ENCODE assay signal across 13 cellular contexts in genomic region chr21:42308914-42309752, GRCh38. TPM values are rescaled to one million over a fixed set of nuclear protein-coding genes. Genes with fewer than 3 reads are reported as not detected.
DNase-seq lines count a peak whose midpoint lies in the region; ATAC-seq and TF ChIP-seq lines count a peak whose summit lies in the region.
"Had no signal": no experiment of that assay in that cellular context is flagged by ENCODE, and none has a peak within 500 bp of the region (broad histone marks: within the 10 kb centered on the region; RNA-seq: fewer than 3 reads in every experiment).

No MANE protein-coding gene starts in this region.

- H2BK15ac ChIP-seq in neuronal stem cell (ENCODE audit: low read length) = no peak overlapping the region

- WGBS in body of pancreas, 2 donors = 39 to 41% methylated on average over 22 of the region's 23 CpGs
- no CpG with 5 or more reads among the region's 23 CpGs for WGBS in neuronal stem cell (ENCODE audit: extremely low coverage in 2 of 2, insufficient read length in 2 of 2, insufficient replicate concordance in 1 of 2), 2 donors

- no peak overlapping the region for H3K9ac ChIP-seq in neuronal stem cell (ENCODE audit: low read depth, low read length, poor library complexity)

- H3K4me1 ChIP-seq in body of pancreas (peaks cover 32% of the 10 kb centered on the region), neuronal stem cell (ENCODE audit: control insufficient read depth in 2 of 2, insufficient read depth in 1 of 2, low read depth in 1 of 2, low read length in 2 of 2) (peaks cover 0 to 6% of the 10 kb centered on the region in 2 donors)
- H3K4me1 ChIP-seq: HAP-1 had no signal

- ATAC-seq in body of pancreas = no peak
- no peak for ATAC-seq in HG03442 (IDR thresholded peaks at IDR 0.05; ENCODE audit: unreplicated experiment)
- ATAC-seq in HG03378 (IDR thresholded peaks at IDR 0.05; ENCODE audit: unreplicated experiment) = no peak

- no peak overlapping the region for H3K14ac ChIP-seq in neuronal stem cell (ENCODE audit: low read length)

- H3K18ac ChIP-seq in neuronal stem cell (ENCODE audit: low read length) = no peak overlapping the region

- intact Hi-C loops in body of pancreas (cut with DNase I) = no loop called here

- 0 out of 2 replicates have a peak overlapping the region, but pooled peaks have one; percentile 20 for H3K27ac ChIP-seq in HL-60 (replicated peaks)
- no peak overlapping the region for H3K27ac ChIP-seq in body of pancreas
- H3K27ac ChIP-seq in neuronal stem cell (replicated peaks; ENCODE audit: low read length) = no peak overlapping the region
- H3K27ac ChIP-seq: SJSA1 had no signal

- no peaks in the 10 kb centered on the region for H3K36me3 ChIP-seq in GM06990 (ENCODE audit: control insufficient read depth, insufficient read depth, low read length)
- H3K36me3 ChIP-seq in body of pancreas (replicated peaks in 1 of 2; ENCODE audit: insufficient read depth in 1 of 2, low read depth in 2 of 2) = no peaks in the 10 kb centered on the region
- H3K36me3 ChIP-seq in neuronal stem cell (replicated peaks in 1 of 2; ENCODE audit: control insufficient read depth in 2 of 2, insufficient read depth in 2 of 2, low read length in 2 of 2) = no peaks in the 10 kb centered on the region
- H3K36me3 ChIP-seq: HAP-1, SJSA1 had no signal

- H2AK5ac ChIP-seq in neuronal stem cell (ENCODE audit: low read depth, low read length) = peak overlapping the region; percentile 47

- H3K9me3 ChIP-seq in body of pancreas = no peaks in the 10 kb centered on the region
- no peaks in the 10 kb centered on the region for H3K9me3 ChIP-seq in neuronal stem cell (replicated peaks in 1 of 2; ENCODE audit: control insufficient read depth in 2 of 2, insufficient read depth in 1 of 2, low read depth in 1 of 2, low read length in 2 of 2)
- H3K9me3 ChIP-seq: HAP-1, SJSA1 had no signal

- H3K4me2 ChIP-seq in neuronal stem cell (ENCODE audit: insufficient read depth, low read length, poor library complexity, severe bottlenecking) = no peak overlapping the region

- H4K91ac ChIP-seq in neuronal stem cell (ENCODE audit: low read depth, low read length, poor library complexity) = no peak overlapping the region

- no peak overlapping the region for H3K4ac ChIP-seq in neuronal stem cell (ENCODE audit: low read length)

- H3K4me3 ChIP-seq in GM06990 (replicated peaks; ENCODE audit: low read depth, low read length) (no peak overlapping the region), HL-60 (replicated peaks; ENCODE audit: insufficient read depth, low read length) (no peak overlapping the region), body of pancreas (no peak overlapping the region), neuronal stem cell (ENCODE audit: low read length in 2 of 2) (no peak overlapping the region)
- H3K4me3 ChIP-seq: HAP-1, SJSA1 had no signal

- TF ChIP-seq CTCF in GM06990 (IDR thresholded peaks at IDR 0.05; ENCODE audit: insufficient read depth, low read length, poor library complexity, severe bottlenecking) = peak; percentile 30
- no peak for TF ChIP-seq CTCF in HL-60 (IDR thresholded peaks at IDR 0.05; ENCODE audit: insufficient read depth, low read length)
- peak in 4 of 7 experiments; percentile 12 to 22 (median 16) for TF ChIP-seq CTCF in body of pancreas (IDR thresholded peaks at IDR 0.05)

- H2BK12ac ChIP-seq in neuronal stem cell (ENCODE audit: low read length) = no peak overlapping the region

- H3K27me3 ChIP-seq in GM06990 (replicated peaks; ENCODE audit: control insufficient read depth, insufficient read depth, low read length) = no peaks in the 10 kb centered on the region; the same call in none of the 2 replicates
- no peaks in the 10 kb centered on the region for H3K27me3 ChIP-seq in HL-60 (ENCODE audit: insufficient read depth, poor library complexity, severe bottlenecking)
- no peaks in the 10 kb centered on the region for H3K27me3 ChIP-seq in body of pancreas
- H3K27me3 ChIP-seq in neuronal stem cell (ENCODE audit: control insufficient read depth in 3 of 3, insufficient read depth in 3 of 3, low read depth in 1 of 3, low read length in 3 of 3) = peaks cover 0 to 36% (median 2%) of the 10 kb centered on the region in 3 experiments
- H3K27me3 ChIP-seq: SJSA1 had no signal

- peak overlapping the region; percentile 15 for H2AFZ ChIP-seq in neuronal stem cell (ENCODE audit: low read length)

- no peak overlapping the region for H3K23ac ChIP-seq in neuronal stem cell (ENCODE audit: low read depth, low read length, poor library complexity)

- H2BK5ac ChIP-seq in neuronal stem cell (ENCODE audit: low read length) = no peak overlapping the region

- no peak overlapping the region for H4K8ac ChIP-seq in neuronal stem cell (ENCODE audit: low read depth, low read length)

- TF ChIP-seq POLR2A in body of pancreas (IDR thresholded peaks at IDR 0.05) = no peak

- no peak overlapping the region for H2BK120ac ChIP-seq in neuronal stem cell (ENCODE audit: low read depth, low read length)

- DNase-seq in GM06990 (ENCODE audit: extremely low read depth, insufficient read length) (no peak), HL-60 (ENCODE audit: low read depth in 1 of 2, low spot score in 1 of 2) (no peak), body of pancreas (no peak), neuronal stem cell (ENCODE audit: low spot score) (no peak), islet precursor cell (no peak)

- H3K79me1 ChIP-seq in neuronal stem cell (ENCODE audit: low read depth, low read length) = no peaks in the 10 kb centered on the region

RNA-seq across cellular contexts. Expression of gene TFF3, which starts 6.1 kb away (rescaled TPM):
- total RNA-seq in body of pancreas = 10 to 100 TPM in 1 of 2 donors, 1 to 10 TPM in 1; 6.3 to 16.3 TPM
- not detected for polyA plus RNA-seq in neuronal stem cell (2013, experiment 1 of 2)
- 0.15 TPM for polyA plus RNA-seq in neuronal stem cell (2013, experiment 2 of 2)
- total RNA-seq: fibroblast of villous mesenchyme; naive thymus-derived CD4-positive, alpha-beta T cell; SJSA1 had no signal
- polyA plus RNA-seq: IgD-negative memory B cell; naive thymus-derived CD4-positive, alpha-beta T cell had no signal

RNA-seq across cellular contexts. Expression of gene TFF2, which starts 41.7 kb away (rescaled TPM):
- total RNA-seq in body of pancreas = 1 to 10 TPM; 1.3 to 9.3 TPM
- polyA plus RNA-seq in neuronal stem cell (2013, experiment 1 of 2) = not detected
- not detected for polyA plus RNA-seq in neuronal stem cell (2013, experiment 2 of 2)
- total RNA-seq: fibroblast of villous mesenchyme; left ventricle myocardium superior; naive thymus-derived CD4-positive, alpha-beta T cell; SJSA1 had no signal
- polyA plus RNA-seq: IgD-negative memory B cell; naive thymus-derived CD4-positive, alpha-beta T cell had no signal

RNA-seq across cellular contexts. Expression of gene TFF1, which starts 57.2 kb away (rescaled TPM):
- 10 to 100 TPM in 1 of 2 donors, 1 to 10 TPM in 1; 3.0 to 66.4 TPM for total RNA-seq in body of pancreas
- polyA plus RNA-seq in neuronal stem cell (2013, experiment 1 of 2) = not detected
- not detected for polyA plus RNA-seq in neuronal stem cell (2013, experiment 2 of 2)
- total RNA-seq: fibroblast of villous mesenchyme; left ventricle myocardium superior; naive thymus-derived CD4-positive, alpha-beta T cell; SJSA1 had no signal
- polyA plus RNA-seq: IgD-negative memory B cell; naive thymus-derived CD4-positive, alpha-beta T cell had no signal
